20 cellular contexts compared by ENCODE assay signal in genomic region chr11:72955466-72955865, GRCh38.
"Had no signal": no experiment of that assay in that cellular context is flagged by ENCODE, and none has a peak within 500 bp of the region (broad histone marks: within the 10 kb centered on the region; RNA-seq: fewer than 3 reads in every experiment).

No MANE protein-coding gene starts in this region.

- H3K27me3 Mint-ChIP-seq: activated naive CD8-positive, alpha-beta T cell treated with anti-CD3 and anti-CD28 coated beads, Interleukin-2, amount 50 U/mL, for 24 hours; T-helper 17 cell had no signal

- H3K27ac Mint-ChIP-seq: activated CD8-positive, alpha-beta T cell treated with anti-CD3 and anti-CD28 coated beads, Interleukin-2, amount 10 ng/mL, durations not matched to agents 7 days and 5 days; activated naive CD8-positive, alpha-beta T cell treated with anti-CD3 and anti-CD28 coated beads, Interleukin-2, amount 50 U/mL, for 24 hours; activated T-helper 1 cell treated with anti-CD3 and anti-CD28 coated beads, Interleukin-12 subunit alpha, Interleukin-12 subunit beta, Interleukin-2, Interleukin-4 antibody, amounts not matched to agents 30 ng/mL and 10 ng/mL and 1 ng/mL, durations not matched to agents 14 hours and 24 hours and 36 hours; nephron progenitor cell; T-helper 17 cell had no signal

- FAIRE-seq: kidney had no signal

- H3K4me3 Mint-ChIP-seq: activated CD8-positive, alpha-beta T cell treated with anti-CD3 and anti-CD28 coated beads, Interleukin-2, amount 10 ng/mL, durations not matched to agents 7 days and 5 days; activated naive CD8-positive, alpha-beta T cell treated with anti-CD3 and anti-CD28 coated beads, Interleukin-2, amount 50 U/mL, for 24 hours; activated T-helper 1 cell treated with anti-CD3 and anti-CD28 coated beads, Interleukin-12 subunit alpha, Interleukin-12 subunit beta, Interleukin-2, Interleukin-4 antibody, amounts not matched to agents 30 ng/mL and 10 ng/mL and 1 ng/mL, durations not matched to agents 14 hours and 24 hours and 36 hours; nephron progenitor cell had no signal

- H3K4me3 ChIP-seq: upper lobe of left lung had no signal

- H3K9me3 Mint-ChIP-seq: activated naive CD8-positive, alpha-beta T cell treated with anti-CD3 and anti-CD28 coated beads, Interleukin-2, amount 50 U/mL, for 24 hours; activated T-helper 1 cell treated with anti-CD3 and anti-CD28 coated beads, Interleukin-12 subunit alpha, Interleukin-12 subunit beta, Interleukin-2, Interleukin-4 antibody, amounts not matched to agents 30 ng/mL and 10 ng/mL and 1 ng/mL, durations not matched to agents 14 hours and 24 hours and 36 hours; nephron progenitor cell had no signal

- ATAC-seq: activated CD8-positive, alpha-beta T cell treated with anti-CD3 and anti-CD28 coated beads, Interleukin-2, amount 10 ng/mL, durations not matched to agents 7 days and 5 days; activated naive CD8-positive, alpha-beta T cell treated with anti-CD3 and anti-CD28 coated beads, Interleukin-2, amount 50 U/mL, for 24 hours; left lobe of liver; stimulated activated naive CD8-positive, alpha-beta T cell treated with anti-CD3 and anti-CD28 coated beads, Interleukin-15, Interleukin-2, amounts not matched to agents 100 U/mL and 50 U/mL, for 24 hours; T-helper 17 cell had no signal

- H3K9me3 ChIP-seq: upper lobe of left lung had no signal

- H3K36me3 ChIP-seq: upper lobe of left lung, WERI-Rb-1 had no signal

- DNase-seq: activated CD4-positive, alpha-beta T cell treated with anti-CD3 and anti-CD28 coated beads for 1 hour; activated CD4-positive, alpha-beta T cell treated with anti-CD3 and anti-CD28 coated beads, Interleukin-2, amount 50 U/mL, for 1 hour; activated CD8-positive, alpha-beta T cell treated with anti-CD3 and anti-CD28 coated beads, Interleukin-2, amount 10 ng/mL, durations not matched to agents 7 days and 5 days; activated gamma-delta T cell; activated naive CD4-positive, alpha-beta T cell treated with anti-CD3 and anti-CD28 coated beads, Interleukin-2, amount 50 U/mL, for 16 hours; activated naive CD8-positive, alpha-beta T cell treated with anti-CD3 and anti-CD28 coated beads, Interleukin-2, amount 50 U/mL, for 24 hours; effector CD4-positive, alpha-beta T cell; erythroblast; foreskin fibroblast; kidney; mammary epithelial cell; nephron progenitor cell; stimulated activated CD4-positive, alpha-beta T cell treated with anti-CD3 and anti-CD28 coated beads, Interleukin-2, amount 100 ng/mL, for 48 hours; stimulated activated CD8-positive, alpha-beta memory T cell treated with anti-CD3 and anti-CD28 coated beads, Interleukin-4, amount 100 ng/mL, for 48 hours; stimulated activated naive CD8-positive, alpha-beta T cell treated with anti-CD3 and anti-CD28 coated beads, Interleukin-15, Interleukin-2, amounts not matched to agents 100 U/mL and 50 U/mL, for 24 hours; T-helper 17 cell; upper lobe of left lung; WERI-Rb-1 had no signal

- H3K27ac ChIP-seq: WERI-Rb-1 had no signal

- H3K27me3 ChIP-seq: upper lobe of left lung had no signal
